In genomic region chr1:228867093-228867950, GRCh38 we compare ENCODE assay signal across 1 cellular context.
A peak's percentile ranks its signal among the peaks of the same experiment; 100 is the strongest.
TF ChIP-seq lines count a peak whose summit lies in the region.

No MANE protein-coding gene starts in this region.

TF ChIP-seq in SK-N-SH, 30 proteins besides CTCF, POLR2A, EP300 and RAD21 (continued from another document):
- TF ChIP-seq USF2 (IDR thresholded peaks at IDR 0.05; ENCODE audit: borderline replicate concordance, low read depth, low read length), result no peak
- TF ChIP-seq, protein P1, sequence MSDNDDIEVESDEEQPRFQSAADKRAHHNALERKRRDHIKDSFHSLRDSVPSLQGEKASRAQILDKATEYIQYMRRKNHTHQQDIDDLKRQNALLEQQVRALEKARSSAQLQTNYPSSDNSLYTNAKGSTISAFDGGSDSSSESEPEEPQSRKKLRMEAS (IDR thresholded peaks at IDR 0.05; ENCODE audit: low read depth), result no peak
- TF ChIP-seq EZH2phosphoT487 (IDR thresholded peaks at IDR 0.05; ENCODE audit: borderline replicate concordance, low read depth), result no peak
- TF ChIP-seq SIN3A (IDR thresholded peaks at IDR 0.05; ENCODE audit: borderline replicate concordance, low read depth, low read length), result no peak
- peak; percentile 82 for TF ChIP-seq GATA2 (CRISPR knock-in tag; IDR thresholded peaks at IDR 0.05)
- TF ChIP-seq POLR2AphosphoS5 (IDR thresholded peaks at IDR 0.05; ENCODE audit: low read depth, low read length), result no peak
- TF ChIP-seq TCF12 (IDR thresholded peaks at IDR 0.05), result no peak
- TF ChIP-seq JUND (IDR thresholded peaks at IDR 0.05), result no peak
- no peak for TF ChIP-seq MEF2A (IDR thresholded peaks at IDR 0.05; ENCODE audit: borderline replicate concordance, low read depth)
- no peak for TF ChIP-seq RCOR1 (IDR thresholded peaks at IDR 0.05; ENCODE audit: low read length)
- no peak for TF ChIP-seq RFX5 (IDR thresholded peaks at IDR 0.05; ENCODE audit: low read length)
- TF ChIP-seq TEAD4 (IDR thresholded peaks at IDR 0.05; ENCODE audit: borderline replicate concordance, insufficient read depth), result no peak
- TF ChIP-seq, protein P2, sequence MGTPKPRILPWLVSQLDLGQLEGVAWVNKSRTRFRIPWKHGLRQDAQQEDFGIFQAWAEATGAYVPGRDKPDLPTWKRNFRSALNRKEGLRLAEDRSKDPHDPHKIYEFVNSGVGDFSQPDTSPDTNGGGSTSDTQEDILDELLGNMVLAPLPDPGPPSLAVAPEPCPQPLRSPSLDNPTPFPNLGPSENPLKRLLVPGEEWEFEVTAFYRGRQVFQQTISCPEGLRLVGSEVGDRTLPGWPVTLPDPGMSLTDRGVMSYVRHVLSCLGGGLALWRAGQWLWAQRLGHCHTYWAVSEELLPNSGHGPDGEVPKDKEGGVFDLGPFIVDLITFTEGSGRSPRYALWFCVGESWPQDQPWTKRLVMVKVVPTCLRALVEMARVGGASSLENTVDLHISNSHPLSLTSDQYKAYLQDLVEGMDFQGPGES (IDR thresholded peaks at IDR 0.05; ENCODE audit: low read depth, low read length), result no peak
- TF ChIP-seq FOXJ3 (CRISPR knock-in tag; IDR thresholded peaks at IDR 0.05), result peak; percentile 87; the same call in 1 of the 2 replicates
- peak; percentile 67 for TF ChIP-seq MXI1 (IDR thresholded peaks at IDR 0.05; ENCODE audit: low read depth, low read length)
